In genomic region chr16:89199241-89200123, GRCh38 we compare ENCODE assay signal across 18 cellular contexts. TPM values are rescaled to one million over a fixed set of nuclear protein-coding genes. Genes with fewer than 3 reads are reported as not detected.
DNase-seq lines count a peak whose midpoint lies in the region; FAIRE-seq and TF ChIP-seq lines count a peak whose summit lies in the region.
"Had no signal": no experiment of that assay in that cellular context is flagged by ENCODE, and none has a peak within 500 bp of the region (broad histone marks: within the 10 kb centered on the region; RNA-seq: fewer than 3 reads in every experiment).

No MANE protein-coding gene starts in this region.

- no peak overlapping the region for H2BK20ac ChIP-seq in H1 (ENCODE audit: low read length)

- no peak for TF ChIP-seq POLR2A in H1 (IDR thresholded peaks at IDR 0.05; ENCODE audit: control extremely low read depth in 1 of 2, low read depth in 2 of 2, low read length in 2 of 2)

- intact Hi-C loops in Calu3 (cut with micrococcal nuclease; ENCODE audit: unreplicated experiment): no loop called here

- H3K27me3 Mint-ChIP-seq in neural progenitor cell (ENCODE audit: insufficient read depth, low read depth) (peaks cover 33% of the 10 kb centered on the region), Calu3 (ENCODE audit: unreplicated experiment) (peaks cover 48% of the 10 kb centered on the region)

- H3K9me3 Mint-ChIP-seq in neural progenitor cell (peaks cover 9% of the 10 kb centered on the region), Calu3 (ENCODE audit: low read depth, unreplicated experiment) (no peaks in the 10 kb centered on the region)

- H2AFZ ChIP-seq in H1 (ENCODE audit: low read length): no peak overlapping the region
- no peak overlapping the region for H2AFZ ChIP-seq in neural progenitor cell (replicated peaks)

- no peak overlapping the region for H3K18ac ChIP-seq in H1 (ENCODE audit: extremely low read depth, low read length)

- H4K20me1 ChIP-seq in H1 (replicated peaks in 1 of 2; ENCODE audit: control insufficient read depth in 1 of 2, insufficient read depth in 2 of 2, low read length in 2 of 2): peaks cover 0 to 4% of the 10 kb centered on the region in 2 experiments
- H4K20me1 ChIP-seq in neural progenitor cell (ENCODE audit: low read depth): peaks cover 19% of the 10 kb centered on the region

- no peaks in the 10 kb centered on the region for H3K36me3 Mint-ChIP-seq in neural progenitor cell
- H3K36me3 Mint-ChIP-seq in Calu3 (ENCODE audit: insufficient read depth, unreplicated experiment): peaks cover 11% of the 10 kb centered on the region

- POLR2A ChIA-PET in H1 (lab: Charles Lee; ENCODE audit: partially characterized antibody): interaction anchor here (0.9 to 3.1 kb wide), 7 partner anchors 18 to 392 kb away, joined by 3 to 13 read pairs (median 3); partner anchors contain the start of gene ZNF778

- H3K23ac ChIP-seq in H1 (ENCODE audit: insufficient read length): no peak overlapping the region

- CTCF ChIA-PET in H1 (lab: Charles Lee; ENCODE audit: partially characterized antibody) (interaction anchor here (1.0 to 1.9 kb wide), 5 partner anchors 11 to 382 kb away, joined by 3 to 6 read pairs (median 4); no protein-coding TSS in a partner anchor), Calu3 (lab: Charles Lee) (no interaction called here)

- no peak overlapping the region for H2BK15ac ChIP-seq in H1 (ENCODE audit: low read length)

- H3K4me2 ChIP-seq in H1 (ENCODE audit: insufficient read depth in 1 of 2, low read depth in 2 of 2, low read length in 2 of 2) (peak overlapping the region; percentile 80 to 92; a peak in 3 of 4 replicates), neural progenitor cell (no peak overlapping the region)

- peaks cover 10% of the 10 kb centered on the region; the same call in 1 of the 2 replicates for H3K23me2 ChIP-seq in H1 (ENCODE audit: low read depth, low read length)

- H3K36me3 ChIP-seq in HUES64 (ENCODE audit: insufficient read depth, low read length) (no peaks in the 10 kb centered on the region), H1 (ENCODE audit: control insufficient read depth in 2 of 4, insufficient read depth in 4 of 4, low read length in 3 of 4) (no peaks in the 10 kb centered on the region), neural progenitor cell (no peaks in the 10 kb centered on the region), brain microvascular endothelial cell (replicated peaks) (no peaks in the 10 kb centered on the region)

- 0 out of 2 replicates have a peak overlapping the region, but pooled peaks have one; percentile 50 for H2BK12ac ChIP-seq in H1 (ENCODE audit: low read depth, low read length)

- H3K56ac ChIP-seq in H1 (replicated peaks; ENCODE audit: insufficient read length, low read depth, low read length): no peak overlapping the region

- peaks cover 57% of the 10 kb centered on the region for H3K27me3 ChIP-seq in HUES64 (ENCODE audit: insufficient read depth, low read length)
- peaks cover 11 to 40% (median 30%) of the 10 kb centered on the region in 4 experiments for H3K27me3 ChIP-seq in H1 (replicated peaks in 1 of 4; ENCODE audit: control insufficient read depth in 3 of 4, extremely low read depth in 1 of 4, insufficient read depth in 3 of 4, low read length in 3 of 4)
- peaks cover 85% of the 10 kb centered on the region for H3K27me3 ChIP-seq in neural progenitor cell
- H3K27me3 ChIP-seq in brain microvascular endothelial cell (replicated peaks): peaks cover 32% of the 10 kb centered on the region

- no peak overlapping the region for H3K4ac ChIP-seq in H1 (replicated peaks; ENCODE audit: insufficient read length, low read depth, low read length)

- H2BK5ac ChIP-seq in H1 (ENCODE audit: low read depth, low read length): no peak overlapping the region

- H3K27ac Mint-ChIP-seq in neural progenitor cell (no peak overlapping the region), Calu3 (ENCODE audit: unreplicated experiment) (no peak overlapping the region)
- H3K27ac Mint-ChIP-seq: activated B cell treated with CpG ODN at 0.5 μM for 24 hours had no signal

- peaks cover 17% of the 10 kb centered on the region for H3F3A ChIP-seq in neural progenitor cell (ENCODE audit: low read depth)

- no TSS peak for BruUV-seq in Calu3 (replicated peaks; lab: Mats Ljungman, UMichigan)

- no peak overlapping the region for H3K27ac ChIP-seq in HUES64 (ENCODE audit: low read depth, low read length)
- no peak overlapping the region for H3K27ac ChIP-seq in H1 (ENCODE audit: low read depth, low read length)
- no peak overlapping the region for H3K27ac ChIP-seq in neural progenitor cell
- H3K27ac ChIP-seq in brain microvascular endothelial cell: no peak overlapping the region

- H3K79me1 ChIP-seq in H1 (ENCODE audit: low read depth, low read length): no peaks in the 10 kb centered on the region

- in situ Hi-C loops in brain microvascular endothelial cell (cut with HindIII; ENCODE audit: low pct_ligation_motif_present, low sequenced_read_pairs): no loop called here

- H4K5ac ChIP-seq in H1 (ENCODE audit: insufficient read length, low read depth, low read length): no peak overlapping the region

- H3K4me3 ChIP-seq in HUES64 (ENCODE audit: low read length) (peak overlapping the region; percentile 68), H1 (ENCODE audit: extremely low read depth in 1 of 4, insufficient read depth in 2 of 4, low read depth in 3 of 4, low read length in 4 of 4) (peak overlapping the region in 1 of 4 experiments; percentile 67; a peak in 2 of 8 replicates), neural progenitor cell (no peak overlapping the region), brain microvascular endothelial cell (ENCODE audit: low read depth, low read length) (no peak overlapping the region)

- no peak overlapping the region for H3K14ac ChIP-seq in H1 (ENCODE audit: insufficient read length)

- H3K9me3 ChIP-seq in HUES64 (ENCODE audit: insufficient read depth, low read depth, low read length) (no peaks in the 10 kb centered on the region; the same call in 1 of the 2 replicates), H1 (ENCODE audit: insufficient read depth in 2 of 2, low read depth in 1 of 2, low read length in 1 of 2) (no peaks in the 10 kb centered on the region), neural progenitor cell (ENCODE audit: low read depth) (no peaks in the 10 kb centered on the region)

- no peaks in the 10 kb centered on the region for H3K79me2 ChIP-seq in H1 (ENCODE audit: control insufficient read depth in 1 of 2, insufficient read depth in 2 of 2, low read length in 2 of 2)
- H3K79me2 ChIP-seq in neural progenitor cell (ENCODE audit: low read depth): no peaks in the 10 kb centered on the region

- H4K8ac ChIP-seq in H1 (ENCODE audit: extremely low read depth, insufficient read depth, low read length): no peak overlapping the region

- TF ChIP-seq RAD21 in H1 (IDR thresholded peaks at IDR 0.05 in 1 of 2, conservative IDR thresholded peaks at IDR 0.05 in 1 of 2; ENCODE audit: low read depth in 2 of 2, low read length in 2 of 2): no peak

- WGBS in HUES64: 87% methylated on average over 22 of the region's 22 CpGs
- 85% methylated on average over 19 of the region's 22 CpGs; no CpG with 5 or more reads in 1 of the 2 experiments for WGBS in H1 (ENCODE audit: extremely low coverage in 1 of 2, insufficient coverage in 1 of 2, insufficient read length in 1 of 2, insufficient replicate concordance in 2 of 2, low coverage in 1 of 2, low lambda C conversion rate in 2 of 2, missing lambda C conversion rate in 1 of 2), 2 experiments

- peak overlapping the region; percentile 63 for H3K4me3 Mint-ChIP-seq in neural progenitor cell
- no peak overlapping the region for H3K4me3 Mint-ChIP-seq in Calu3 (ENCODE audit: low read depth, unreplicated experiment)
- H3K4me3 Mint-ChIP-seq: activated B cell treated with CpG ODN at 0.5 μM for 24 hours had no signal

- peak overlapping the region; percentile 9; the same call in 1 of the 2 replicates for H2AK5ac ChIP-seq in H1 (ENCODE audit: low read depth, low read length)

- H2BK120ac ChIP-seq in H1 (replicated peaks; ENCODE audit: low read depth, low read length): no peak overlapping the region

- H4K91ac ChIP-seq in H1 (replicated peaks; ENCODE audit: insufficient read length, low read length): no peak overlapping the region

- TF ChIP-seq CTCF in H1 (IDR thresholded peaks at IDR 0.05; ENCODE audit: control extremely low read depth in 1 of 3, insufficient read depth in 1 of 3, low read depth in 1 of 3, low read length in 3 of 3) (no peak), neural progenitor cell (IDR thresholded peaks at IDR 0.05) (no peak), Calu3 (IDR thresholded peaks at IDR 0.05; ENCODE audit: unreplicated experiment) (no peak), brain microvascular endothelial cell (IDR thresholded peaks at IDR 0.05; ENCODE audit: low read depth, low read length, missing control alignments) (no peak)

- H3K4me1 ChIP-seq in HUES64 (ENCODE audit: insufficient read depth, low read length) (peaks cover 3% of the 10 kb centered on the region; the same call in 1 of the 2 replicates), H1 (replicated peaks in 1 of 4; ENCODE audit: control insufficient read depth in 3 of 4, insufficient read depth in 4 of 4, low read length in 3 of 4) (peaks cover 0 to 12% (median 8%) of the 10 kb centered on the region in 4 experiments; a peak in 5 of 7 replicates), neural progenitor cell (peaks cover 10% of the 10 kb centered on the region)

- no peak overlapping the region for H3K9ac ChIP-seq in HUES64 (ENCODE audit: low read depth, low read length)
- H3K9ac ChIP-seq in H1 (replicated peaks in 1 of 4; ENCODE audit: extremely low read depth in 1 of 4, low read depth in 3 of 4, low read length in 3 of 4): no peak overlapping the region
- H3K9ac ChIP-seq in neural progenitor cell: no peak overlapping the region

- TF ChIP-seq EP300 in H1 (IDR thresholded peaks at IDR 0.05; ENCODE audit: borderline replicate concordance in 1 of 2, low read depth in 2 of 2, low read length in 2 of 2): no peak

- FAIRE-seq in H1 (lab: Jason Lieb, UNC): no peak
- FAIRE-seq: endometrium, GM18507, GM19239 had no signal

- H3K4me1 Mint-ChIP-seq in neural progenitor cell: peaks cover 10% of the 10 kb centered on the region
- peaks cover 10% of the 10 kb centered on the region for H3K4me1 Mint-ChIP-seq in Calu3 (ENCODE audit: low read depth, unreplicated experiment)

- DNase-seq in D341Med (ENCODE audit: low spot score) (peak; percentile 15), H1 (ENCODE audit: low read depth in 1 of 2, low spot score in 2 of 2) (no peak), neural progenitor cell (ENCODE audit: low spot score) (no peak), Calu3 (no peak), C1 segment of cervical spinal cord (lab: John Stamatoyannopoulos, UW) (no peak), brain microvascular endothelial cell (no peak)
- DNase-seq: activated B cell treated with CpG ODN at 0.5 μM for 24 hours; activated naive CD4-positive, alpha-beta T cell; anterior cingulate cortex; KG1; NCI-H1105; NCI-H774 had no signal

RNA-seq across cellular contexts. Expression of gene SLC22A31, which starts 0.9 kb away (rescaled TPM):
- 1.3 TPM for polyA plus RNA-seq in HUES64 (2013, experiment 1 of 2)
- 2.4 TPM for polyA plus RNA-seq in HUES64 (2013, experiment 2 of 2)
- total RNA-seq in H1 (2021; fragmentation: NEBNext Ultra II Directional; extraction: Animal tissue kit (Norgen Biotek cat#: 25700)): 10.6 and 11.1 TPM in 2 replicates
- 7.7 and 7.9 TPM in 2 replicates for polyA plus RNA-seq in H1 (2011; rRNA removed)
- 6.7 TPM for polyA plus RNA-seq in H1 (2011; cell fraction: cytosol; rRNA removed)
- 50.6 TPM for polyA plus RNA-seq in H1 (2011; cell fraction: nucleus; rRNA removed)
- polyA plus RNA-seq in H1 (2012, experiment 1 of 2): 5.9 to 13.0 TPM (median 10.2 TPM) in 4 replicates
- 5.9 TPM for polyA plus RNA-seq in H1 (2012, experiment 2 of 2)
- 7.2 TPM for polyA plus RNA-seq in H1 (2013, experiment 1 of 2)
- 7.0 TPM for polyA plus RNA-seq in H1 (2013, experiment 2 of 2)
- 1.2 and 2.6 TPM in 2 replicates for polyA minus RNA-seq in H1 (2011; rRNA and poly(A)+ RNA removed)
- polyA minus RNA-seq in H1 (2011; cell fraction: cytosol; rRNA and poly(A)+ RNA removed): 3.0 TPM
- 10.6 TPM for polyA minus RNA-seq in H1 (2011; cell fraction: nucleus; rRNA and poly(A)+ RNA removed)
- 0.87 TPM in 1 of 2 replicates, not detected in the other for total RNA-seq in neural progenitor cell (ENCODE audit: low replicate concordance)
- 0.52 and 2.0 TPM in 2 replicates for total RNA-seq in Calu3 (2022)
- total RNA-seq: activated B cell treated with CpG ODN at 0.5 μM for 24 hours, lung microvascular endothelial cell had no signal
- polyA plus RNA-seq: neural cell had no signal

RNA-seq across cellular contexts. Expression of gene ZNF778, which starts 18.0 kb away (rescaled TPM):
- polyA plus RNA-seq in HUES64 (2013, experiment 1 of 2): 10.4 TPM
- polyA plus RNA-seq in HUES64 (2013, experiment 2 of 2): 11.6 TPM
- total RNA-seq in H1 (2021; fragmentation: NEBNext Ultra II Directional; extraction: Animal tissue kit (Norgen Biotek cat#: 25700)): 19.8 and 21.9 TPM in 2 replicates
- polyA plus RNA-seq in H1 (2011; rRNA removed): 8.6 and 9.5 TPM in 2 replicates
- polyA plus RNA-seq in H1 (2011; cell fraction: cytosol; rRNA removed): 8.3 TPM
- polyA plus RNA-seq in H1 (2011; cell fraction: nucleus; rRNA removed): 11.0 TPM
- polyA plus RNA-seq in H1 (2012, experiment 1 of 2): 8.9 to 11.6 TPM (median 10.6 TPM) in 4 replicates
- polyA plus RNA-seq in H1 (2012, experiment 2 of 2): 0.62 TPM
- polyA plus RNA-seq in H1 (2013, experiment 1 of 2): 11.3 TPM
- 10.3 TPM for polyA plus RNA-seq in H1 (2013, experiment 2 of 2)
- 30.1 and 31.7 TPM in 2 replicates for polyA minus RNA-seq in H1 (2011; rRNA and poly(A)+ RNA removed)
- 26.0 TPM for polyA minus RNA-seq in H1 (2011; cell fraction: cytosol; rRNA and poly(A)+ RNA removed)
- 19.5 TPM for polyA minus RNA-seq in H1 (2011; cell fraction: nucleus; rRNA and poly(A)+ RNA removed)
- total RNA-seq in neural progenitor cell (ENCODE audit: low replicate concordance) (21.5 and 26.1 TPM in 2 replicates), Calu3 (2022) (15.3 and 16.6 TPM in 2 replicates)

RNA-seq across cellular contexts. Expression of gene CDH15, which starts 27.9 kb away (rescaled TPM):
- 0.15 TPM for polyA plus RNA-seq in HUES64 (2013, experiment 1 of 2)
- 0.13 TPM for polyA plus RNA-seq in HUES64 (2013, experiment 2 of 2)
- total RNA-seq in H1 (2021; fragmentation: NEBNext Ultra II Directional; extraction: Animal tissue kit (Norgen Biotek cat#: 25700)): 0.65 and 0.82 TPM in 2 replicates
- 0.50 and 0.60 TPM in 2 replicates for polyA plus RNA-seq in H1 (2011; rRNA removed)
- polyA plus RNA-seq in H1 (2011; cell fraction: cytosol; rRNA removed): 0.59 TPM
- polyA plus RNA-seq in H1 (2011; cell fraction: nucleus; rRNA removed): 1.0 TPM
- polyA plus RNA-seq in H1 (2012, experiment 1 of 2): 0.33 to 0.53 TPM (median 0.35 TPM) in 4 replicates
- 0.35 TPM for polyA plus RNA-seq in H1 (2012, experiment 2 of 2)
- polyA plus RNA-seq in H1 (2013, experiment 1 of 2): 0.65 TPM
- 0.57 TPM for polyA plus RNA-seq in H1 (2013, experiment 2 of 2)
- polyA minus RNA-seq in H1 (2011; rRNA and poly(A)+ RNA removed): 0.07 TPM in 1 of 2 replicates, not detected in the other
- 0.73 TPM for polyA minus RNA-seq in H1 (2011; cell fraction: cytosol; rRNA and poly(A)+ RNA removed)
- polyA minus RNA-seq in H1 (2011; cell fraction: nucleus; rRNA and poly(A)+ RNA removed): 0.60 TPM
- not detected in 2 replicates for total RNA-seq in neural progenitor cell (ENCODE audit: low replicate concordance)
- not detected in 2 replicates for total RNA-seq in Calu3 (2022)
- total RNA-seq: activated B cell treated with CpG ODN at 0.5 μM for 24 hours had no signal
- polyA plus RNA-seq: neural cell had no signal
